In genomic region chr1:246728311-246728710, GRCh38 we compare ENCODE assay signal across 20 cellular contexts. TPM values are rescaled to one million over a fixed set of nuclear protein-coding genes. Genes with fewer than 3 reads are reported as not detected.
A peak's percentile ranks its signal among the peaks of the same experiment; 100 is the strongest.
DNase-seq lines count a peak whose midpoint lies in the region; ATAC-seq and TF ChIP-seq lines count a peak whose summit lies in the region.
"Had no signal": no experiment of that assay in that cellular context is flagged by ENCODE, and none has a peak within 500 bp of the region (broad histone marks: within the 10 kb centered on the region; RNA-seq: fewer than 3 reads in every experiment).

No MANE protein-coding gene starts in this region.

- H3K9me3 ChIP-seq in tibial nerve (peaks cover 0 to 2% (median 0%) of the 10 kb centered on the region in 4 donors), left ventricle myocardium inferior (replicated peaks) (peaks cover 11% of the 10 kb centered on the region)

- H3K4me1 ChIP-seq in tibial nerve (peaks cover 0 to 28% (median 6%) of the 10 kb centered on the region in 4 donors), left ventricle myocardium inferior (peaks cover 27% of the 10 kb centered on the region)
- H3K4me1 ChIP-seq: Caco-2 had no signal

- peaks cover 12% of the 10 kb centered on the region for H3K4me1 Mint-ChIP-seq in activated naive CD8-positive, alpha-beta T cell treated with anti-CD3 and anti-CD28 coated beads, Interleukin-2, amount 50 U/mL, for 24 hours

- no peak overlapping the region for H3K4me3 Mint-ChIP-seq in activated naive CD8-positive, alpha-beta T cell treated with anti-CD3 and anti-CD28 coated beads, Interleukin-2, amount 50 U/mL, for 24 hours
- H3K4me3 Mint-ChIP-seq: CD14-positive monocyte had no signal

- H3K9me3 Mint-ChIP-seq in activated naive CD8-positive, alpha-beta T cell treated with anti-CD3 and anti-CD28 coated beads, Interleukin-2, amount 50 U/mL, for 24 hours, result peaks cover 16% of the 10 kb centered on the region

- H3K36me3 ChIP-seq in kidney epithelial cell (ENCODE audit: control insufficient read depth, insufficient read depth, low read length), result peaks cover 4% of the 10 kb centered on the region
- H3K36me3 ChIP-seq in tibial nerve, result peaks cover 3 to 61% (median 7%) of the 10 kb centered on the region in 3 donors
- peaks cover 65% of the 10 kb centered on the region for H3K36me3 ChIP-seq in left ventricle myocardium inferior

- H3K27ac ChIP-seq in tibial nerve, result peak overlapping the region in 3 of 4 donors; percentile 91 to 99 (median 97)
- H3K27ac ChIP-seq in left ventricle myocardium inferior (replicated peaks), result no peak overlapping the region
- H3K27ac ChIP-seq: HL-60, SK-N-MC had no signal

- H3K27me3 ChIP-seq in kidney epithelial cell (ENCODE audit: control insufficient read depth, insufficient read depth, low read length) (no peaks in the 10 kb centered on the region), tibial nerve (no peaks in the 10 kb centered on the region), left ventricle myocardium inferior (ENCODE audit: low read depth) (no peaks in the 10 kb centered on the region)
- H3K27me3 ChIP-seq: MG63 had no signal

- H3K27ac Mint-ChIP-seq in activated naive CD8-positive, alpha-beta T cell treated with anti-CD3 and anti-CD28 coated beads, Interleukin-2, amount 50 U/mL, for 24 hours, result no peak overlapping the region

- no peak for TF ChIP-seq CTCF in kidney epithelial cell (IDR thresholded peaks at IDR 0.05; ENCODE audit: insufficient read depth, low read length, poor library complexity, severe bottlenecking)
- no peak for TF ChIP-seq CTCF in tibial nerve (IDR thresholded peaks at IDR 0.05)
- TF ChIP-seq CTCF in left ventricle myocardium inferior (IDR thresholded peaks at IDR 0.05; ENCODE audit: borderline replicate concordance), result no peak

- no peak for TF ChIP-seq POLR2A in tibial nerve (IDR thresholded peaks at IDR 0.05)

- ATAC-seq in activated naive CD8-positive, alpha-beta T cell treated with anti-CD3 and anti-CD28 coated beads, Interleukin-2, amount 50 U/mL, for 24 hours, result no peak
- ATAC-seq: Panc1, Right ventricle myocardium inferior had no signal

- peaks cover 64% of the 10 kb centered on the region for H3K36me3 Mint-ChIP-seq in activated naive CD8-positive, alpha-beta T cell treated with anti-CD3 and anti-CD28 coated beads, Interleukin-2, amount 50 U/mL, for 24 hours (ENCODE audit: low read depth)

- H3K4me3 ChIP-seq in kidney epithelial cell (ENCODE audit: low read depth, low read length), result no peak overlapping the region
- no peak overlapping the region for H3K4me3 ChIP-seq in tibial nerve
- no peak overlapping the region for H3K4me3 ChIP-seq in left ventricle myocardium inferior
- H3K4me3 ChIP-seq: MG63, SK-N-MC had no signal

- 78 to 79% methylated on average over 4 of the region's 4 CpGs for WGBS in tibial nerve, 2 donors

- no peak for TF ChIP-seq EP300 in tibial nerve (IDR thresholded peaks at IDR 0.05)

- intact Hi-C loops in left ventricle myocardium inferior (cut with micrococcal nuclease), result no loop called here

- H3K27me3 Mint-ChIP-seq in activated naive CD8-positive, alpha-beta T cell treated with anti-CD3 and anti-CD28 coated beads, Interleukin-2, amount 50 U/mL, for 24 hours, result no peaks in the 10 kb centered on the region

- DNase-seq in EH (ENCODE audit: low read depth), result peak; percentile 22
- peak; percentile 77 for DNase-seq in astrocyte of the hippocampus (ENCODE audit: low read depth, low spot score)
- DNase-seq in kidney epithelial cell (ENCODE audit: low read depth), result peak; percentile 73
- no peak for DNase-seq in tibial nerve (ENCODE audit: low spot score in 2 of 2)
- DNase-seq in HK-2 (ENCODE audit: unreplicated experiment), result no peak
- DNase-seq in left ventricle myocardium inferior, result no peak
- DNase-seq in activated naive CD8-positive, alpha-beta T cell treated with anti-CD3 and anti-CD28 coated beads, Interleukin-2, amount 50 U/mL, for 24 hours, result no peak
- DNase-seq: Caco-2, GDM1, HCEC 1CT, KG1, MG63, NCI-H1092 treated with DMSO at 0.1 percent for 48 hours, NCI-H1694, NCI-H82 had no signal

RNA-seq across cellular contexts. Expression of gene SCCPDH, which starts 4.1 kb away (rescaled TPM):
- 37.8 and 40.1 TPM in 2 replicates for total RNA-seq in kidney epithelial cell
- 100 to 1,000 TPM in 1 of 4 donors, 10 to 100 TPM in 3; 61.2 to 109 (median 74.6) TPM for total RNA-seq in tibial nerve
- total RNA-seq in left ventricle myocardium inferior, result 29.4 TPM

Comparison
In these comparisons a context has a peak if more than half of its experiments do, and no peak if none do; other contexts are left out.
1. DNase-seq: peak in EH (single experiment), astrocyte of the hippocampus (single experiment) and kidney epithelial cell (single experiment); none in tibial nerve (0 of 2), HK-2 (single experiment), left ventricle myocardium inferior (single experiment) and activated naive CD8-positive, alpha-beta T cell treated with anti-CD3 and anti-CD28 coated beads, Interleukin-2, amount 50 U/mL, for 24 hours (single experiment).